In the genomic region with DNA sequence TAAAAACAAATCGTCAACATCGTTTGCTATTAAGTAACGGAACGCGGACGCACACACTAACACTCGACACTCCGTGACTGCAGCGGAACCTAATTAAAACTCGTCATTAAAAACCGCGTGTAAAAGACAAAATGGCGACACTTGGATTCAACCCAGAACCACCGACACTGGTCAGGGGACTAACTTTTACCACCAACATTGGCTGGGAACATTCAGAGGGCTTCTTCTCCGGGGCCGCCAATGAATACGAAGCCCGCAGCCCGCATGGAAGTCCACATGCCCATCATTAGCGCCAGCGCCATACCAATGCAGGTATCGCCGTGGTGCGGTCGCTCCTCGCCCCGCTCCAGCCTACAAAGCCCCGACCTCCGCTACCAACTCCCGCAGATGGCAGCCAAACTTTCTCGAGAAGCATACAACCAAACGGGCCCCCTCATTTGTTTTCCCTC, we compare ENCODE assay signal across 8 cellular contexts. TPM values are rescaled to one million over a fixed set of nuclear protein-coding genes. Genes with fewer than 3 reads are reported as not detected.
A peak's percentile ranks its signal among the peaks of the same experiment; 100 is the strongest.
DNase-seq lines count a peak whose midpoint lies in the region; ATAC-seq and TF ChIP-seq lines count a peak whose summit lies in the region.

No MANE protein-coding gene starts in this region.

- H3K4me1 ChIP-seq in PC-3 (ENCODE audit: insufficient read depth, low read length) (peaks cover 4% of the 10 kb centered on the region; the same call in 1 of the 2 replicates), right cardiac atrium (ENCODE audit: control insufficient read depth, insufficient read depth, low read length) (no peaks in the 10 kb centered on the region), gastrocnemius medialis (peaks cover 8 to 10% of the 10 kb centered on the region in 2 donors)

- peaks cover 39% of the 10 kb centered on the region for H3K36me3 ChIP-seq in PC-3 (ENCODE audit: low read depth, low read length)
- H3K36me3 ChIP-seq in gastrocnemius medialis, result peaks cover 0 to 23% of the 10 kb centered on the region in 2 donors

- H3K27ac Mint-ChIP-seq in activated naive CD8-positive, alpha-beta T cell treated with anti-CD3 and anti-CD28 coated beads, Interleukin-2, amount 50 U/mL, for 24 hours, result peak overlapping the region; percentile 99

- peaks cover 41% of the 10 kb centered on the region for H3K36me3 Mint-ChIP-seq in activated naive CD8-positive, alpha-beta T cell treated with anti-CD3 and anti-CD28 coated beads, Interleukin-2, amount 50 U/mL, for 24 hours (ENCODE audit: low read depth)

- peak overlapping the region; percentile 97 for H3K4me2 ChIP-seq in PC-3 (ENCODE audit: low read length)

- TSS peak; percentile 70 for BruUV-seq in PC-3 (replicated peaks; lab: Mats Ljungman, UMichigan)

- POLR2A ChIA-PET in PC-3 (lab: Charles Lee; ENCODE audit: unreplicated experiment), result interaction anchor here (0.6 to 1.3 kb wide), 3 partner anchors 30 to 1008 kb away, joined by 3 to 17 read pairs (median 3); no protein-coding TSS in a partner anchor

- no peaks in the 10 kb centered on the region for H3K9me3 Mint-ChIP-seq in activated naive CD8-positive, alpha-beta T cell treated with anti-CD3 and anti-CD28 coated beads, Interleukin-2, amount 50 U/mL, for 24 hours

- H3K27ac ChIP-seq in PC-3 (ENCODE audit: low read length) (peak overlapping the region; percentile 66), right cardiac atrium (ENCODE audit: low read length) (peak overlapping the region; percentile 99), gastrocnemius medialis (peak overlapping the region; percentile 95 to 98 (median 96))

- peak overlapping the region; percentile 97 for H3K4me3 Mint-ChIP-seq in activated naive CD8-positive, alpha-beta T cell treated with anti-CD3 and anti-CD28 coated beads, Interleukin-2, amount 50 U/mL, for 24 hours

- intact Hi-C loops in PC-3 (cut with micrococcal nuclease) (loop anchor here (1.0 kb wide), 1 partner anchor 30 kb away; no protein-coding TSS in a partner anchor), right cardiac atrium (cut with DNase I) (no loop called here), gastrocnemius medialis (cut with DNase I; ENCODE audit: low total_unique reads) (loop anchor here (1.0 to 10.0 kb wide), 2 partner anchors 30 to 165 kb away; no protein-coding TSS in a partner anchor)

- CTCF ChIA-PET in PC-3 (lab: Charles Lee), result interaction anchor here (0.7 kb wide), 1 partner anchor 138 kb away, joined by 3 read pairs; no protein-coding TSS in a partner anchor

- peak overlapping the region; percentile 100 for H3K9ac ChIP-seq in PC-3 (ENCODE audit: low read length)

- peak overlapping the region; percentile 100; the same call in 1 of the 2 replicates for H2AFZ ChIP-seq in PC-3 (ENCODE audit: low read length)

- H3K27me3 ChIP-seq in PC-3 (ENCODE audit: low read length) (no peaks in the 10 kb centered on the region), right cardiac atrium (ENCODE audit: control insufficient read depth, insufficient read depth) (no peaks in the 10 kb centered on the region), gastrocnemius medialis (no peaks in the 10 kb centered on the region)

- TF ChIP-seq CTCF in PC-3 (conservative IDR thresholded peaks at IDR 0.05; ENCODE audit: low read depth, low read length), result no peak
- TF ChIP-seq CTCF in gastrocnemius medialis (IDR thresholded peaks at IDR 0.05 in 4 of 5, conservative IDR thresholded peaks at IDR 0.05 in 1 of 5), result no peak

- H3K9me3 ChIP-seq in PC-3 (ENCODE audit: low read length), result no peaks in the 10 kb centered on the region
- no peaks in the 10 kb centered on the region for H3K9me3 ChIP-seq in right cardiac atrium (ENCODE audit: control insufficient read depth, low read length)
- no peaks in the 10 kb centered on the region for H3K9me3 ChIP-seq in gastrocnemius medialis

- peaks cover 59% of the 10 kb centered on the region for H3K79me2 ChIP-seq in PC-3 (ENCODE audit: low read length)

- WGBS in right cardiac atrium, result under 1% methylated on average over 32 of the region's 32 CpGs

- H4K20me1 ChIP-seq in PC-3 (ENCODE audit: low read length), result peaks cover 29% of the 10 kb centered on the region

- H3K4me3 ChIP-seq in GM08714 (ENCODE audit: low read length) (peak overlapping the region; percentile 81), PC-3 (ENCODE audit: low read length) (peak overlapping the region; percentile 93), right cardiac atrium (ENCODE audit: low read length) (peak overlapping the region; percentile 69), gastrocnemius medialis (peak overlapping the region; percentile 77 to 91 (median 79))

- in situ Hi-C loops in gastrocnemius medialis (cut with MboI; ENCODE audit: low sequenced_read_pairs in 4 of 4), result loop anchor here in 1 of 4 donors (25.0 kb wide), 1 partner anchor 168 kb away; no protein-coding TSS in a partner anchor

- H3F3A ChIP-seq in PC-3 (ENCODE audit: low read length, unreplicated experiment), result no peaks in the 10 kb centered on the region

- no peak for TF ChIP-seq POLR2A in gastrocnemius medialis (IDR thresholded peaks at IDR 0.05)

- H3K27me3 Mint-ChIP-seq in activated naive CD8-positive, alpha-beta T cell treated with anti-CD3 and anti-CD28 coated beads, Interleukin-2, amount 50 U/mL, for 24 hours, result no peaks in the 10 kb centered on the region

- H3K4me1 Mint-ChIP-seq in activated naive CD8-positive, alpha-beta T cell treated with anti-CD3 and anti-CD28 coated beads, Interleukin-2, amount 50 U/mL, for 24 hours, result peaks cover 34% of the 10 kb centered on the region

- DNase-seq in PC-3, result no peak
- no peak for DNase-seq in activated naive CD8-positive, alpha-beta T cell treated with anti-CD3 and anti-CD28 coated beads, Interleukin-2, amount 50 U/mL, for 24 hours
- DNase-seq in right cardiac atrium, result peak; percentile 22 to 63 (median 53)
- DNase-seq in gastrocnemius medialis, result peak; percentile 2 to 29
- no peak for DNase-seq in NCI-H524 treated with DMSO at 0.1 percent for 48 hours (lab: John Stamatoyannopoulos, UW)
- no peak for DNase-seq in NCI-H2171 (lab: John Stamatoyannopoulos, UW)

- peak; percentile 24 for ATAC-seq in HG02759 (IDR thresholded peaks at IDR 0.05; ENCODE audit: unreplicated experiment)
- ATAC-seq in PC-3, result peak; percentile 34
- peak; percentile 21 for ATAC-seq in activated naive CD8-positive, alpha-beta T cell treated with anti-CD3 and anti-CD28 coated beads, Interleukin-2, amount 50 U/mL, for 24 hours
- peak; percentile 39 to 65 for ATAC-seq in right cardiac atrium
- peak; percentile 41 to 45 for ATAC-seq in gastrocnemius medialis

- no peaks in the 10 kb centered on the region for H3K9me2 ChIP-seq in PC-3 (replicated peaks; ENCODE audit: low read length)

RNA-seq across cellular contexts. Expression of a gene that starts 0.5 kb away (rescaled TPM):
- total RNA-seq in PC-3 (2014; rRNA removed) (278 and 288 TPM in 2 replicates), right cardiac atrium (100 to 1,000 TPM in 2 of 4 donors, 10 to 100 TPM in 2; 88.4 to 123 (median 107) TPM), gastrocnemius medialis (100 to 1,000 TPM; 113 to 339 (median 248) TPM)
- polyA plus RNA-seq in right cardiac atrium, result 89.3 TPM

Comparison
In these comparisons a context has a peak if more than half of its experiments do, and no peak if none do; other contexts are left out.
1. DNase-seq: peak in right cardiac atrium (3 of 3) and gastrocnemius medialis (2 of 2); none in PC-3 (single experiment), activated naive CD8-positive, alpha-beta T cell treated with anti-CD3 and anti-CD28 coated beads, Interleukin-2, amount 50 U/mL, for 24 hours (single experiment), NCI-H524 treated with DMSO at 0.1 percent for 48 hours (single experiment) and NCI-H2171 (single experiment).
2. intact Hi-C loops: an anchor here in PC-3 (1.0 kb wide) and gastrocnemius medialis (1.0 to 10.0 kb wide); none called in right cardiac atrium.
3. Peak in every context shown above with its lines, with median percentiles within 50 percentile points of each other: H3K4me3 ChIP-seq, ATAC-seq and H3K27ac ChIP-seq.